Comparison of ENCODE assay signal across 9 cellular contexts in genomic region chr5:132423443-132423898, GRCh38. TPM values are rescaled to one million over a fixed set of nuclear protein-coding genes. Genes with fewer than 3 reads are reported as not detected.
DNase-seq lines count a peak whose midpoint lies in the region; ATAC-seq and TF ChIP-seq lines count a peak whose summit lies in the region.
"Had no signal": no experiment of that assay in that cellular context is flagged by ENCODE, and none has a peak within 500 bp of the region (broad histone marks: within the 10 kb centered on the region; RNA-seq: fewer than 3 reads in every experiment).

No MANE protein-coding gene starts in this region.

- H3K27ac ChIP-seq in heart left ventricle: peak overlapping the region; percentile 4 to 98 (median 82)
- H3K27ac ChIP-seq in lung (ENCODE audit: low read depth in 1 of 2, low read length in 1 of 2): peak overlapping the region; percentile 75 to 90
- peak overlapping the region; percentile 84 to 100 (median 96) for H3K27ac ChIP-seq in upper lobe of left lung

- H3K4me1 ChIP-seq in heart left ventricle (peaks cover 40 to 100% (median 97%) of the 10 kb centered on the region in 12 donors), lung (ENCODE audit: control insufficient read depth in 2 of 2, insufficient read depth in 2 of 2, low read length in 2 of 2) (peaks cover 40 to 41% of the 10 kb centered on the region in 2 donors), upper lobe of left lung (peaks cover 96 to 100% (median 99%) of the 10 kb centered on the region in 4 donors)

- H3K4me3 ChIP-seq in heart left ventricle: peak overlapping the region in 1 of 12 donors; percentile 3
- H3K4me3 ChIP-seq in lung: no peak overlapping the region
- no peak overlapping the region for H3K4me3 ChIP-seq in upper lobe of left lung

- H3K4me3 Mint-ChIP-seq in activated T-helper 2 cell treated with anti-CD3 and anti-CD28 coated beads, Interferon-gamma antibody, Interleukin-2, Interleukin-4, amounts not matched to agents 10 μg/mL and 5 μg/mL and 100 μg/mL, durations not matched to agents 14 hours and 24 hours and 36 hours (ENCODE audit: low read depth): peak overlapping the region; percentile 56
- no peak overlapping the region for H3K4me3 Mint-ChIP-seq in progenitor cell of endocrine pancreas (ENCODE audit: low read depth)

- peak overlapping the region; percentile 85 for H3K27ac Mint-ChIP-seq in activated T-helper 2 cell treated with anti-CD3 and anti-CD28 coated beads, Interferon-gamma antibody, Interleukin-2, Interleukin-4, amounts not matched to agents 10 μg/mL and 5 μg/mL and 100 μg/mL, durations not matched to agents 14 hours and 24 hours and 36 hours
- no peak overlapping the region for H3K27ac Mint-ChIP-seq in progenitor cell of endocrine pancreas

- H3K9me3 Mint-ChIP-seq in activated T-helper 2 cell treated with anti-CD3 and anti-CD28 coated beads, Interferon-gamma antibody, Interleukin-2, Interleukin-4, amounts not matched to agents 10 μg/mL and 5 μg/mL and 100 μg/mL, durations not matched to agents 14 hours and 24 hours and 36 hours: no peaks in the 10 kb centered on the region
- H3K9me3 Mint-ChIP-seq in progenitor cell of endocrine pancreas (ENCODE audit: low read depth): no peaks in the 10 kb centered on the region

- TF ChIP-seq POLR2A in heart left ventricle (IDR thresholded peaks at IDR 0.05) (no peak), upper lobe of left lung (IDR thresholded peaks at IDR 0.05) (no peak)

- H3K36me3 Mint-ChIP-seq in activated T-helper 2 cell treated with anti-CD3 and anti-CD28 coated beads, Interferon-gamma antibody, Interleukin-2, Interleukin-4, amounts not matched to agents 10 μg/mL and 5 μg/mL and 100 μg/mL, durations not matched to agents 14 hours and 24 hours and 36 hours (ENCODE audit: low read depth): peaks cover 58% of the 10 kb centered on the region
- no peaks in the 10 kb centered on the region for H3K36me3 Mint-ChIP-seq in progenitor cell of endocrine pancreas (ENCODE audit: insufficient read depth)

- TF ChIP-seq CTCF in heart left ventricle (IDR thresholded peaks at IDR 0.05) (no peak), lung (IDR thresholded peaks at IDR 0.05; ENCODE audit: control extremely low read depth, extremely low read depth) (no peak), upper lobe of left lung (IDR thresholded peaks at IDR 0.05) (no peak), progenitor cell of endocrine pancreas (IDR thresholded peaks at IDR 0.05; ENCODE audit: unreplicated experiment) (no peak)

- H3K27me3 ChIP-seq in heart left ventricle (no peaks in the 10 kb centered on the region), lung (ENCODE audit: control insufficient read depth, insufficient read depth) (no peaks in the 10 kb centered on the region), upper lobe of left lung (no peaks in the 10 kb centered on the region)

- H3K27me3 Mint-ChIP-seq in activated T-helper 2 cell treated with anti-CD3 and anti-CD28 coated beads, Interferon-gamma antibody, Interleukin-2, Interleukin-4, amounts not matched to agents 10 μg/mL and 5 μg/mL and 100 μg/mL, durations not matched to agents 14 hours and 24 hours and 36 hours (ENCODE audit: low read depth): no peaks in the 10 kb centered on the region
- H3K27me3 Mint-ChIP-seq in progenitor cell of endocrine pancreas: no peaks in the 10 kb centered on the region

- H3K9me3 ChIP-seq in heart left ventricle (no peaks in the 10 kb centered on the region), lung (ENCODE audit: control insufficient read depth in 2 of 2, insufficient read depth in 1 of 2, low read length in 1 of 2) (no peaks in the 10 kb centered on the region), upper lobe of left lung (no peaks in the 10 kb centered on the region)

- ATAC-seq in heart left ventricle (no peak), lung (ENCODE audit: insufficient read depth, low FRiP score) (no peak), upper lobe of left lung (ENCODE audit: low FRiP score in 2 of 2) (no peak), GM19035 (IDR thresholded peaks at IDR 0.05; ENCODE audit: unreplicated experiment) (no peak)

- 78 to 88% (median 83%) methylated on average over 3 of the region's 3 CpGs for WGBS in heart left ventricle, 4 donors
- WGBS in lung, 2 donors: 92 to 100% methylated on average over 3 of the region's 3 CpGs
- WGBS in upper lobe of left lung, 2 donors: 85 to 96% methylated on average over 3 of the region's 3 CpGs

- peaks cover 0 to 33% (median 13%) of the 10 kb centered on the region in 9 donors for H3K36me3 ChIP-seq in heart left ventricle
- H3K36me3 ChIP-seq in lung (ENCODE audit: control insufficient read depth in 2 of 2, insufficient read depth in 2 of 2, low read length in 2 of 2): peaks cover 0 to 10% of the 10 kb centered on the region in 2 donors
- H3K36me3 ChIP-seq in upper lobe of left lung: no peaks in the 10 kb centered on the region

- peaks cover 93% of the 10 kb centered on the region for H3K4me1 Mint-ChIP-seq in activated T-helper 2 cell treated with anti-CD3 and anti-CD28 coated beads, Interferon-gamma antibody, Interleukin-2, Interleukin-4, amounts not matched to agents 10 μg/mL and 5 μg/mL and 100 μg/mL, durations not matched to agents 14 hours and 24 hours and 36 hours (ENCODE audit: low read depth)
- H3K4me1 Mint-ChIP-seq in progenitor cell of endocrine pancreas (ENCODE audit: low read depth): peaks cover 15% of the 10 kb centered on the region

- no peak for DNase-seq in heart left ventricle
- no peak for DNase-seq in cardiac septum (ENCODE audit: low spot score)
- no peak for DNase-seq in activated T-helper 2 cell treated with anti-CD3 and anti-CD28 coated beads, Interferon-gamma antibody, Interleukin-2, Interleukin-4, amounts not matched to agents 10 μg/mL and 5 μg/mL and 100 μg/mL, durations not matched to agents 14 hours and 24 hours and 36 hours (ENCODE audit: low spot score)
- DNase-seq in lung (ENCODE audit: low spot score): no peak
- no peak for DNase-seq in upper lobe of left lung
- no peak for DNase-seq in NCI-H2107 treated with DMSO at 0.1 percent for 48 hours (lab: John Stamatoyannopoulos, UW; ENCODE audit: unreplicated experiment)
- no peak for DNase-seq in progenitor cell of endocrine pancreas (ENCODE audit: low spot score, unreplicated experiment)
- DNase-seq: KG1 had no signal

- no peak for TF ChIP-seq EP300 in upper lobe of left lung (IDR thresholded peaks at IDR 0.05)

- intact Hi-C loops in heart left ventricle (cut with DNase I): loop anchor here in 2 of 10 donors (5.0 kb wide), 2 partner anchors 64 to 69 kb away; partner anchors contain the start of gene IRF1 (in 1 of the 2)
- intact Hi-C loops in cardiac septum (cut with DNase I): loop anchor here (5.0 kb wide), 1 partner anchor 36 kb away; no protein-coding TSS in a partner anchor
- intact Hi-C loops in activated T-helper 2 cell treated with anti-CD3 and anti-CD28 coated beads, Interferon-gamma antibody, Interleukin-2, Interleukin-4, amounts not matched to agents 10 μg/mL and 5 μg/mL and 100 μg/mL, durations not matched to agents 14 hours and 24 hours and 36 hours (cut with micrococcal nuclease): loop anchor here (10.0 kb wide), 1 partner anchor 789 kb away; the partner anchor contains the start of gene RAPGEF6

RNA-seq across cellular contexts. Expression of gene SLC22A5, which starts 54.0 kb away (rescaled TPM):
- total RNA-seq in heart left ventricle (10 to 100 TPM in 8 of 9 donors, 1 to 10 TPM in 1; 7.5 to 42.5 (median 13.5) TPM), cardiac septum (9.2 TPM), lung (10 to 100 TPM in 1 of 2 donors, 1 to 10 TPM in 1; 8.5 to 12.7 TPM), upper lobe of left lung (10 to 100 TPM in 4 of 6 donors, 1 to 10 TPM in 2; 7.9 to 22.0 (median 12.7) TPM), progenitor cell of endocrine pancreas (14.3 and 14.7 TPM in 2 replicates)
- polyA plus RNA-seq in heart left ventricle (10 to 100 TPM; 11.1 to 50.1 TPM), lung (1 to 10 TPM; 4.6 to 7.2 TPM)
- total RNA-seq in activated T-helper 2 cell treated with anti-CD3 and anti-CD28 coated beads, Interferon-gamma antibody, Interleukin-2, Interleukin-4, amounts not matched to agents 10 μg/mL and 5 μg/mL and 100 μg/mL, durations not matched to agents 14 hours and 24 hours and 36 hours: 4.8 and 5.1 TPM in 2 replicates
